ENCODE assay signal across 17 cellular contexts in genomic region chr18:13260927-13261471, GRCh38. TPM values are rescaled to one million over a fixed set of nuclear protein-coding genes. Genes with fewer than 3 reads are reported as not detected.
DNase-seq lines count a peak whose midpoint lies in the region; ATAC-seq and TF ChIP-seq lines count a peak whose summit lies in the region.
"Had no signal": no experiment of that assay in that cellular context is flagged by ENCODE, and none has a peak within 500 bp of the region (broad histone marks: within the 10 kb centered on the region; RNA-seq: fewer than 3 reads in every experiment).

No MANE protein-coding gene starts in this region.

- H3K9me2 ChIP-seq in MM.1S (replicated peaks; ENCODE audit: insufficient read depth, low read length): no peaks in the 10 kb centered on the region

- peak overlapping the region; percentile 77 to 85 (median 84) for H3K27ac ChIP-seq in esophagus muscularis mucosa (replicated peaks in 1 of 4)
- peak overlapping the region; percentile 22 for H3K27ac ChIP-seq in rectal smooth muscle tissue (ENCODE audit: low read depth, low read length)
- peak overlapping the region; percentile 37 for H3K27ac ChIP-seq in vagina
- no peak overlapping the region for H3K27ac ChIP-seq in MM.1S (ENCODE audit: low read length)
- no peak overlapping the region for H3K27ac ChIP-seq in WERI-Rb-1
- H3K27ac ChIP-seq: GM23248, PC-9, SK-N-MC had no signal

- H3K36me3 ChIP-seq in esophagus muscularis mucosa: no peaks in the 10 kb centered on the region
- H3K36me3 ChIP-seq in rectal smooth muscle tissue (ENCODE audit: control insufficient read depth, insufficient read depth, low read length): no peaks in the 10 kb centered on the region
- no peaks in the 10 kb centered on the region for H3K36me3 ChIP-seq in vagina
- no peaks in the 10 kb centered on the region for H3K36me3 ChIP-seq in MM.1S (replicated peaks; ENCODE audit: insufficient read depth, low read length)
- H3K36me3 ChIP-seq in WERI-Rb-1: no peaks in the 10 kb centered on the region
- H3K36me3 ChIP-seq: upper lobe of left lung had no signal

- ATAC-seq in left ventricle myocardium superior: no peak

- H3K4me3 ChIP-seq in esophagus muscularis mucosa (peak overlapping the region in 3 of 4 donors; percentile 1 to 7 (median 2)), rectal smooth muscle tissue (ENCODE audit: low read length) (no peak overlapping the region), vagina (no peak overlapping the region), MM.1S (ENCODE audit: low read length) (no peak overlapping the region), WERI-Rb-1 (ENCODE audit: low read depth, low read length) (no peak overlapping the region)
- H3K4me3 ChIP-seq: GM23248, PC-9, SK-N-MC, upper lobe of left lung had no signal

- no peak overlapping the region for H3K4me2 ChIP-seq in MM.1S (ENCODE audit: low read depth, low read length)
- H3K4me2 ChIP-seq: PC-9 had no signal

- H3K79me2 ChIP-seq in MM.1S (ENCODE audit: low read length): no peaks in the 10 kb centered on the region

- H3F3A ChIP-seq in MM.1S (ENCODE audit: insufficient read depth, low read length): no peaks in the 10 kb centered on the region

- H4K20me1 ChIP-seq in MM.1S (ENCODE audit: insufficient read depth, low read length): no peaks in the 10 kb centered on the region

- H3K9me3 ChIP-seq in esophagus muscularis mucosa (no peaks in the 10 kb centered on the region), vagina (no peaks in the 10 kb centered on the region), MM.1S (replicated peaks; ENCODE audit: insufficient read depth, low read length) (no peaks in the 10 kb centered on the region), WERI-Rb-1 (ENCODE audit: severe bottlenecking) (no peaks in the 10 kb centered on the region)
- H3K9me3 ChIP-seq: upper lobe of left lung had no signal

- H3K9ac ChIP-seq in rectal smooth muscle tissue (ENCODE audit: low read length) (no peak overlapping the region), MM.1S (ENCODE audit: low read length) (no peak overlapping the region)
- H3K9ac ChIP-seq: GM23248 had no signal

- intact Hi-C loops in cardiac septum (cut with DNase I) (no loop called here), left ventricle myocardium superior (cut with micrococcal nuclease) (loop anchor here (5.0 kb wide), 1 partner anchor 39 kb away; no protein-coding TSS in a partner anchor), esophagus muscularis mucosa (cut with DNase I) (loop anchor here (5.0 kb wide), 1 partner anchor 116 kb away; no protein-coding TSS in a partner anchor), vagina (cut with DNase I) (no loop called here)

- no peak for TF ChIP-seq EP300 in esophagus muscularis mucosa (IDR thresholded peaks at IDR 0.05)

- H2AFZ ChIP-seq in MM.1S (ENCODE audit: low read length): no peak overlapping the region
- H2AFZ ChIP-seq: GM23248, PC-9 had no signal

- TF ChIP-seq CTCF in esophagus muscularis mucosa (IDR thresholded peaks at IDR 0.05) (no peak), vagina (IDR thresholded peaks at IDR 0.05) (no peak), MM.1S (IDR thresholded peaks at IDR 0.05; ENCODE audit: low read length) (no peak), WERI-Rb-1 (IDR thresholded peaks at IDR 0.05; ENCODE audit: low read depth, low read length) (no peak)

- H3K4me1 ChIP-seq in esophagus muscularis mucosa (peaks cover 71 to 83% (median 80%) of the 10 kb centered on the region in 4 donors), rectal smooth muscle tissue (ENCODE audit: control insufficient read depth, insufficient read depth, low read length) (peaks cover 46% of the 10 kb centered on the region), vagina (peaks cover 53% of the 10 kb centered on the region), MM.1S (ENCODE audit: low read length) (no peaks in the 10 kb centered on the region)

- H3K27me3 ChIP-seq in esophagus muscularis mucosa (no peaks in the 10 kb centered on the region), rectal smooth muscle tissue (ENCODE audit: control insufficient read depth, insufficient read depth, low read length) (no peaks in the 10 kb centered on the region), vagina (no peaks in the 10 kb centered on the region), MM.1S (replicated peaks; ENCODE audit: insufficient read depth, low read length) (no peaks in the 10 kb centered on the region), WERI-Rb-1 (ENCODE audit: insufficient read depth, low read depth, severe bottlenecking) (no peaks in the 10 kb centered on the region)
- H3K27me3 ChIP-seq: upper lobe of left lung had no signal

- TF ChIP-seq POLR2A in esophagus muscularis mucosa (IDR thresholded peaks at IDR 0.05; ENCODE audit: low read depth) (no peak), vagina (IDR thresholded peaks at IDR 0.05) (no peak)

- peak; percentile 41 for DNase-seq in cardiac septum (ENCODE audit: low spot score)
- DNase-seq in left ventricle myocardium superior: no peak
- DNase-seq in esophagus muscularis mucosa (ENCODE audit: extremely low spot score): no peak
- no peak for DNase-seq in vagina (ENCODE audit: extremely low spot score in 2 of 2)
- no peak for DNase-seq in MM.1S
- no peak for DNase-seq in WERI-Rb-1
- DNase-seq in globus pallidus (ENCODE audit: low spot score): no peak
- DNase-seq: activated CD8-positive, alpha-beta T cell treated with anti-CD3 and anti-CD28 coated beads, Interleukin-2, amount 10 ng/mL, durations not matched to agents 7 days and 5 days; activated naive CD4-positive, alpha-beta T cell treated with anti-CD3 and anti-CD28 coated beads, Interleukin-2, amount 50 U/mL, for 16 hours; NCI-H2029 treated with DMSO at 0.1 percent for 48 hours; NCI-H524 treated with DMSO at 0.1 percent for 48 hours; PC-9; stimulated activated CD4-positive, alpha-beta T cell treated with anti-CD3 and anti-CD28 coated beads, Interleukin-1b, Interleukin-23, amount 100 ng/mL, for 48 hours; upper lobe of left lung had no signal

- 62% methylated on average over 7 of the region's 7 CpGs for WGBS in esophagus muscularis mucosa

RNA-seq across cellular contexts. Expression of gene LDLRAD4, which starts 42.4 kb away (rescaled TPM):
- total RNA-seq in cardiac septum (23.3 TPM), left ventricle myocardium superior (26.0 TPM), esophagus muscularis mucosa (10 to 100 TPM; 20.4 to 40.4 (median 35.3) TPM), vagina (24.3 TPM)
- total RNA-seq: GM23248 had no signal

Comparison
In these comparisons a context has a peak if more than half of its experiments do, and no peak if none do; other contexts are left out.
1. intact Hi-C loops: an anchor here in left ventricle myocardium superior (5.0 kb wide) and esophagus muscularis mucosa (5.0 kb wide); none called in cardiac septum and vagina.
2. H3K27ac ChIP-seq: peak in esophagus muscularis mucosa (4 of 4), rectal smooth muscle tissue (single experiment) and vagina (single experiment); none in MM.1S (single experiment) and WERI-Rb-1 (single experiment).
3. H3K4me3 ChIP-seq: peak in esophagus muscularis mucosa (3 of 4); none in rectal smooth muscle tissue (single experiment), vagina (0 of 2), MM.1S (single experiment) and WERI-Rb-1 (single experiment).